17 cellular contexts compared by ENCODE assay signal in the genomic region with DNA sequence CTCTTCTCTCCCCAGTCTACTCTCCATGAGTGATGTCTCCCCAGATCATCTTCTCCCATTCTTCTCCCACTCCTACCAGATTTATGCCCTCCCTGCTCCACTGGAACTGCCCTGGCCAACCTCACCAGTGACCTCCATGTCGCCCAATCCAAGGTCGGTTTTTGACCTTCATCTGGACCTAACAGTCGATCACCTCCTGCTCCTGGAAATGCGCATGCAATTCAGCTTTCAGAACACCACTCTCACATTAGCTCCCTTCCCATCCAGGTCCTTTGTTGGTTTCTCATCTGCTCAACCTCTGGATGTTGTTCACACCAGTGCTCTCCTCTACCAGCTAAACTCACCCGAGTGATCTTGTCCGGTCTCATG. TPM values are rescaled to one million over a fixed set of nuclear protein-coding genes. Genes with fewer than 3 reads are reported as not detected.
A peak's percentile ranks its signal among the peaks of the same experiment; 100 is the strongest.
DNase-seq lines count a peak whose midpoint lies in the region; ATAC-seq and TF ChIP-seq lines count a peak whose summit lies in the region.
"Had no signal": no experiment of that assay in that cellular context is flagged by ENCODE, and none has a peak within 500 bp of the region (broad histone marks: within the 10 kb centered on the region; RNA-seq: fewer than 3 reads in every experiment).

No MANE protein-coding gene starts in this region.

- peaks cover 40% of the 10 kb centered on the region for H3K4me1 Mint-ChIP-seq in dendritic cell treated with granulocyte-macrophage colony-stimulating factor and Interleukin-4, amounts not matched to agents 40 ng/mL and 50 ng/mL, for 4 days (ENCODE audit: low read depth)
- peaks cover 5% of the 10 kb centered on the region for H3K4me1 Mint-ChIP-seq in stimulated activated effector memory CD8-positive, alpha-beta T cell treated with anti-CD3 and anti-CD28 coated beads, Interleukin-12 subunit alpha, Interleukin-12 subunit beta, amount 100 ng/mL, for 72 hours

- intact Hi-C loops in dendritic cell treated with granulocyte-macrophage colony-stimulating factor and Interleukin-4, amounts not matched to agents 40 ng/mL and 50 ng/mL, for 4 days (cut with micrococcal nuclease) = no loop called here
- intact Hi-C loops in lower leg skin (cut with DNase I; ENCODE audit: low total_unique reads) = no loop called here

- no peak for TF ChIP-seq CTCF in lower leg skin (IDR thresholded peaks at IDR 0.05)

- H3K27ac Mint-ChIP-seq in dendritic cell treated with granulocyte-macrophage colony-stimulating factor and Interleukin-4, amounts not matched to agents 40 ng/mL and 50 ng/mL, for 4 days = peak overlapping the region; percentile 10
- peak overlapping the region; percentile 48 for H3K27ac Mint-ChIP-seq in stimulated activated effector memory CD8-positive, alpha-beta T cell treated with anti-CD3 and anti-CD28 coated beads, Interleukin-12 subunit alpha, Interleukin-12 subunit beta, amount 100 ng/mL, for 72 hours
- H3K27ac Mint-ChIP-seq: B cell; CD8-positive, alpha-beta T cell; GM23338; H9 had no signal

- 97 to 99% methylated on average over 6 of the region's 6 CpGs for whole genome bisulfite sequencing in lower leg skin, 2 donors

- no peak for ATAC-seq in stimulated activated effector memory CD8-positive, alpha-beta T cell treated with anti-CD3 and anti-CD28 coated beads, Interleukin-12 subunit alpha, Interleukin-12 subunit beta, amount 100 ng/mL, for 72 hours
- ATAC-seq: CD8-positive, alpha-beta T cell; GM23338; HCT116 had no signal

- TF ChIP-seq POLR2A in lower leg skin (IDR thresholded peaks at IDR 0.05) = no peak

- no peak overlapping the region for H3K4me3 ChIP-seq in lower leg skin (ENCODE audit: low read depth, poor library complexity, severe bottlenecking)
- H3K4me3 ChIP-seq: BLaER1, GM23338 had no signal

- no peaks in the 10 kb centered on the region for H3K36me3 Mint-ChIP-seq in dendritic cell treated with granulocyte-macrophage colony-stimulating factor and Interleukin-4, amounts not matched to agents 40 ng/mL and 50 ng/mL, for 4 days (ENCODE audit: low read depth)
- H3K36me3 Mint-ChIP-seq in stimulated activated effector memory CD8-positive, alpha-beta T cell treated with anti-CD3 and anti-CD28 coated beads, Interleukin-12 subunit alpha, Interleukin-12 subunit beta, amount 100 ng/mL, for 72 hours = peaks cover 11% of the 10 kb centered on the region
- H3K36me3 Mint-ChIP-seq: CD4-positive, CD25-positive, alpha-beta regulatory T cell; CD8-positive, alpha-beta T cell had no signal

- H3K9me3 Mint-ChIP-seq in dendritic cell treated with granulocyte-macrophage colony-stimulating factor and Interleukin-4, amounts not matched to agents 40 ng/mL and 50 ng/mL, for 4 days = no peaks in the 10 kb centered on the region
- H3K9me3 Mint-ChIP-seq in stimulated activated effector memory CD8-positive, alpha-beta T cell treated with anti-CD3 and anti-CD28 coated beads, Interleukin-12 subunit alpha, Interleukin-12 subunit beta, amount 100 ng/mL, for 72 hours = no peaks in the 10 kb centered on the region
- H3K9me3 Mint-ChIP-seq: CD8-positive, alpha-beta T cell had no signal

- H3K4me3 Mint-ChIP-seq in dendritic cell treated with granulocyte-macrophage colony-stimulating factor and Interleukin-4, amounts not matched to agents 40 ng/mL and 50 ng/mL, for 4 days = no peak overlapping the region
- no peak overlapping the region for H3K4me3 Mint-ChIP-seq in stimulated activated effector memory CD8-positive, alpha-beta T cell treated with anti-CD3 and anti-CD28 coated beads, Interleukin-12 subunit alpha, Interleukin-12 subunit beta, amount 100 ng/mL, for 72 hours
- H3K4me3 Mint-ChIP-seq: B cell; CD4-positive, CD25-positive, alpha-beta regulatory T cell; CD8-positive, alpha-beta T cell; GM23338; H9 had no signal

- H3K27me3 Mint-ChIP-seq in dendritic cell treated with granulocyte-macrophage colony-stimulating factor and Interleukin-4, amounts not matched to agents 40 ng/mL and 50 ng/mL, for 4 days = peaks cover 5% of the 10 kb centered on the region
- H3K27me3 Mint-ChIP-seq: B cell; CD4-positive, CD25-positive, alpha-beta regulatory T cell had no signal

- peak; percentile 10 to 60 for DNase-seq in lower leg skin (ENCODE audit: low spot score in 2 of 2)
- DNase-seq in stimulated activated effector memory CD8-positive, alpha-beta T cell treated with anti-CD3 and anti-CD28 coated beads, Interleukin-12 subunit alpha, Interleukin-12 subunit beta, amount 100 ng/mL, for 72 hours (ENCODE audit: low spot score in 2 of 2) = peak in 1 of 2 donors; percentile 42
- no peak for DNase-seq in pons (ENCODE audit: low spot score)
- DNase-seq in NCI-H748 (lab: John Stamatoyannopoulos, UW; ENCODE audit: unreplicated experiment) = no peak
- DNase-seq in middle frontal gyrus (ENCODE audit: extremely low spot score, low spot score) = no peak
- DNase-seq: Caco-2; CD4-positive, CD25-positive, alpha-beta regulatory T cell; CD8-positive, alpha-beta T cell; DMS153; DND-41; H9 had no signal

RNA-seq across cellular contexts. Expression of a gene that starts 5.3 kb away (rescaled TPM):
- total RNA-seq in lower leg skin = 1 to 10 TPM in 2 of 4 donors, under 1 TPM in 2; 0.17 to 2.3 (median 1.1) TPM
- total RNA-seq: B cell, H4 had no signal

RNA-seq across cellular contexts. Expression of a gene that starts 5.4 kb away (rescaled TPM):
- total RNA-seq in lower leg skin = not detected
- total RNA-seq: CD4-positive, CD25-positive, alpha-beta regulatory T cell; CD8-positive, alpha-beta T cell; GM23338; H4; H9 had no signal

Comparison
In these comparisons a context has a peak if more than half of its experiments do, and no peak if none do; other contexts are left out.
1. DNase-seq: peak in lower leg skin (2 of 2); none in pons (single experiment), NCI-H748 (single experiment) and middle frontal gyrus (single experiment).